Comparison of ENCODE assay signal across 8 cellular contexts in genomic region chr1:247127519-247128282, GRCh38. TPM values are rescaled to one million over a fixed set of nuclear protein-coding genes. Genes with fewer than 3 reads are reported as not detected.
A peak's percentile ranks its signal among the peaks of the same experiment; 100 is the strongest.
DNase-seq lines count a peak whose midpoint lies in the region; ATAC-seq and TF ChIP-seq lines count a peak whose summit lies in the region.
"Not testable (repeated sequence)": the region's sequence is repeated elsewhere in the genome, so short reads cannot be mapped to it uniquely, and the experiment has no call there.

No MANE protein-coding gene starts in this region.

- H3K4me3 ChIP-seq in DND-41 (ENCODE audit: low read depth in 1 of 2, low read length in 2 of 2): peak overlapping the region in 1 of 2 experiments; percentile 50; a peak in 2 of 4 replicates
- peak overlapping the region; percentile 27 for H3K4me3 ChIP-seq in kidney epithelial cell (ENCODE audit: low read depth, low read length)
- H3K4me3 ChIP-seq in trophoblast cell (ENCODE audit: low read depth, low read length): not testable (repeated sequence)
- H3K4me3 ChIP-seq in upper lobe of left lung: peak overlapping the region in 3 of 4 donors; percentile 17 to 29 (median 22)

- ATAC-seq in DND-41 (ENCODE audit: insufficient read depth, low read depth); effector memory CD8-positive, alpha-beta T cell (replicated peaks); upper lobe of left lung (ENCODE audit: low FRiP score in 2 of 2): not testable (repeated sequence)

- not testable (repeated sequence) for H3K27ac ChIP-seq in DND-41 (ENCODE audit: low read length)
- H3K27ac ChIP-seq in trophoblast cell (ENCODE audit: low read depth, low read length): peak overlapping the region; percentile 17
- H3K27ac ChIP-seq in upper lobe of left lung: peak overlapping the region in 2 of 4 donors; percentile 52 to 54

- not testable (repeated sequence) for H3K18ac ChIP-seq in trophoblast cell (ENCODE audit: low read length)

- peak overlapping the region; percentile 84 to 94 (median 88) for H3K4me3 Mint-ChIP-seq in IgD-negative memory B cell
- peak overlapping the region; percentile 81 for H3K4me3 Mint-ChIP-seq in activated T-helper 2 cell treated with anti-CD3 and anti-CD28 coated beads, Interferon-gamma antibody, Interleukin-2, Interleukin-4, amounts not matched to agents 10 μg/mL and 5 μg/mL and 100 μg/mL, durations not matched to agents 14 hours and 24 hours and 36 hours (ENCODE audit: low read depth)
- peak overlapping the region; percentile 68 to 85 for H3K4me3 Mint-ChIP-seq in effector memory CD8-positive, alpha-beta T cell

- peak overlapping the region; percentile 33 to 93 (median 64) for H3K27ac Mint-ChIP-seq in IgD-negative memory B cell
- H3K27ac Mint-ChIP-seq in activated T-helper 2 cell treated with anti-CD3 and anti-CD28 coated beads, Interferon-gamma antibody, Interleukin-2, Interleukin-4, amounts not matched to agents 10 μg/mL and 5 μg/mL and 100 μg/mL, durations not matched to agents 14 hours and 24 hours and 36 hours: peak overlapping the region; percentile 42
- peak overlapping the region; percentile 66 to 83 for H3K27ac Mint-ChIP-seq in effector memory CD8-positive, alpha-beta T cell

- not testable (repeated sequence) for H2BK12ac ChIP-seq in trophoblast cell (ENCODE audit: low read length)

- WGBS in trophoblast cell (ENCODE audit: extremely low coverage, insufficient coverage, insufficient read length): 100% methylated on average over 1 of the region's 18 CpGs
- WGBS in upper lobe of left lung, 2 donors: 27 to 31% methylated on average over 6 to 12 of the region's 18 CpGs

- H4K91ac ChIP-seq in trophoblast cell (ENCODE audit: low read depth, low read length): not testable (repeated sequence)

- H4K20me1 ChIP-seq in DND-41 (ENCODE audit: insufficient read depth, low read length): not testable (repeated sequence)

- DNase-seq in DND-41; activated T-helper 2 cell treated with anti-CD3 and anti-CD28 coated beads, Interferon-gamma antibody, Interleukin-2, Interleukin-4, amounts not matched to agents 10 μg/mL and 5 μg/mL and 100 μg/mL, durations not matched to agents 14 hours and 24 hours and 36 hours (ENCODE audit: low spot score); effector memory CD8-positive, alpha-beta T cell; kidney epithelial cell (ENCODE audit: low read depth); trophoblast cell; upper lobe of left lung: not testable (repeated sequence)
- DNase-seq in SKM-1 treated with dmso at 0.1 percent for 144 hours (lab: John Stamatoyannopoulos, UW; ENCODE audit: unreplicated experiment): peak; percentile 36

- TF ChIP-seq POLR2A in upper lobe of left lung (IDR thresholded peaks at IDR 0.05): not testable (repeated sequence)

- peak overlapping the region; percentile 30; the same call in 1 of the 2 replicates for H3K9ac ChIP-seq in DND-41 (ENCODE audit: low read depth, low read length)
- H3K9ac ChIP-seq in trophoblast cell (ENCODE audit: low read length): not testable (repeated sequence)

- H3K27me3 ChIP-seq in DND-41 (ENCODE audit: insufficient read depth, low read length, poor library complexity); kidney epithelial cell (ENCODE audit: control insufficient read depth, insufficient read depth, low read length); trophoblast cell (ENCODE audit: insufficient read depth, low read length); upper lobe of left lung: not testable (repeated sequence)

- H2BK120ac ChIP-seq in trophoblast cell (ENCODE audit: insufficient read depth, low read length, poor library complexity): peak overlapping the region; percentile 33

- peak overlapping the region; percentile 63 for H3K4me2 ChIP-seq in DND-41 (ENCODE audit: insufficient read depth, low read length)
- peak overlapping the region; percentile 72 for H3K4me2 ChIP-seq in trophoblast cell (ENCODE audit: low read length)

- not testable (repeated sequence) for H3K9me3 ChIP-seq in DND-41 (ENCODE audit: insufficient read depth, low read length, severe bottlenecking)
- peaks cover 11% of the 10 kb centered on the region for H3K9me3 ChIP-seq in trophoblast cell (ENCODE audit: insufficient read depth, low read depth, low read length)
- H3K9me3 ChIP-seq in upper lobe of left lung: peaks cover 4 to 25% (median 16%) of the 10 kb centered on the region in 4 donors

- H2AK5ac ChIP-seq in trophoblast cell (ENCODE audit: low read length): not testable (repeated sequence)

- H3K27me3 Mint-ChIP-seq in IgD-negative memory B cell; activated T-helper 2 cell treated with anti-CD3 and anti-CD28 coated beads, Interferon-gamma antibody, Interleukin-2, Interleukin-4, amounts not matched to agents 10 μg/mL and 5 μg/mL and 100 μg/mL, durations not matched to agents 14 hours and 24 hours and 36 hours (ENCODE audit: low read depth); effector memory CD8-positive, alpha-beta T cell: not testable (repeated sequence)

- not testable (repeated sequence) for H3K36me3 Mint-ChIP-seq in IgD-negative memory B cell; effector memory CD8-positive, alpha-beta T cell (ENCODE audit: insufficient read depth)
- H3K36me3 Mint-ChIP-seq in activated T-helper 2 cell treated with anti-CD3 and anti-CD28 coated beads, Interferon-gamma antibody, Interleukin-2, Interleukin-4, amounts not matched to agents 10 μg/mL and 5 μg/mL and 100 μg/mL, durations not matched to agents 14 hours and 24 hours and 36 hours (ENCODE audit: low read depth): peaks cover 35% of the 10 kb centered on the region

- not testable (repeated sequence) for H3K9me3 Mint-ChIP-seq in IgD-negative memory B cell; effector memory CD8-positive, alpha-beta T cell
- peaks cover 26% of the 10 kb centered on the region for H3K9me3 Mint-ChIP-seq in activated T-helper 2 cell treated with anti-CD3 and anti-CD28 coated beads, Interferon-gamma antibody, Interleukin-2, Interleukin-4, amounts not matched to agents 10 μg/mL and 5 μg/mL and 100 μg/mL, durations not matched to agents 14 hours and 24 hours and 36 hours

- intact Hi-C loops in activated T-helper 2 cell treated with anti-CD3 and anti-CD28 coated beads, Interferon-gamma antibody, Interleukin-2, Interleukin-4, amounts not matched to agents 10 μg/mL and 5 μg/mL and 100 μg/mL, durations not matched to agents 14 hours and 24 hours and 36 hours (cut with micrococcal nuclease): not testable (repeated sequence)

- not testable (repeated sequence) for TF ChIP-seq CTCF in DND-41 (IDR thresholded peaks at IDR 0.05; ENCODE audit: borderline replicate concordance, extremely low read depth, low read length, poor library complexity, severe bottlenecking); kidney epithelial cell (IDR thresholded peaks at IDR 0.05; ENCODE audit: insufficient read depth, low read length, poor library complexity, severe bottlenecking); upper lobe of left lung (IDR thresholded peaks at IDR 0.05)

- not testable (repeated sequence) for H3K14ac ChIP-seq in trophoblast cell (ENCODE audit: low read length)

- H3K4me1 Mint-ChIP-seq in IgD-negative memory B cell; activated T-helper 2 cell treated with anti-CD3 and anti-CD28 coated beads, Interferon-gamma antibody, Interleukin-2, Interleukin-4, amounts not matched to agents 10 μg/mL and 5 μg/mL and 100 μg/mL, durations not matched to agents 14 hours and 24 hours and 36 hours (ENCODE audit: low read depth); effector memory CD8-positive, alpha-beta T cell (ENCODE audit: low read depth in 2 of 2): not testable (repeated sequence)

- H3K4ac ChIP-seq in trophoblast cell (ENCODE audit: low read depth, low read length): peak overlapping the region; percentile 75

- H3K23ac ChIP-seq in trophoblast cell (ENCODE audit: low read length): not testable (repeated sequence)

- not testable (repeated sequence) for TF ChIP-seq EP300 in upper lobe of left lung (IDR thresholded peaks at IDR 0.05)

- peak overlapping the region; percentile 31 for H2BK5ac ChIP-seq in trophoblast cell (ENCODE audit: low read depth, low read length, poor library complexity)

- H4K8ac ChIP-seq in trophoblast cell (ENCODE audit: low read depth, low read length): not testable (repeated sequence)

- H3K79me2 ChIP-seq in DND-41 (ENCODE audit: insufficient read depth, low read length): peaks cover 33% of the 10 kb centered on the region
- not testable (repeated sequence) for H3K79me2 ChIP-seq in trophoblast cell (ENCODE audit: control insufficient read depth, insufficient read depth, low read length, poor library complexity)

- H3K36me3 ChIP-seq in DND-41 (ENCODE audit: insufficient read depth, low read length): peaks cover 24% of the 10 kb centered on the region
- H3K36me3 ChIP-seq in kidney epithelial cell (ENCODE audit: control insufficient read depth, insufficient read depth, low read length): not testable (repeated sequence)
- H3K36me3 ChIP-seq in trophoblast cell (ENCODE audit: control insufficient read depth in 1 of 2, insufficient read depth in 2 of 2, low read length in 2 of 2): peaks cover 17 to 21% of the 10 kb centered on the region in 2 experiments
- peaks cover 0 to 16% (median 3%) of the 10 kb centered on the region in 4 donors for H3K36me3 ChIP-seq in upper lobe of left lung

- H4K12ac ChIP-seq in trophoblast cell (ENCODE audit: low read depth, low read length): not testable (repeated sequence)

- not testable (repeated sequence) for H2AFZ ChIP-seq in DND-41 (ENCODE audit: low read depth, low read length); trophoblast cell (ENCODE audit: insufficient read depth, low read length, poor library complexity)

- not testable (repeated sequence) for H3K79me1 ChIP-seq in trophoblast cell (ENCODE audit: low read length)

- H3K4me1 ChIP-seq in DND-41 (ENCODE audit: insufficient read depth, low read length); trophoblast cell (ENCODE audit: control insufficient read depth in 1 of 2, insufficient read depth in 2 of 2, low read length in 2 of 2); upper lobe of left lung: not testable (repeated sequence)

RNA-seq across cellular contexts. Expression of gene ZNF669, which starts 23.5 kb away (rescaled TPM):
- 26.5 TPM for polyA plus RNA-seq in IgD-negative memory B cell
- total RNA-seq in activated T-helper 2 cell treated with anti-CD3 and anti-CD28 coated beads, Interferon-gamma antibody, Interleukin-2, Interleukin-4, amounts not matched to agents 10 μg/mL and 5 μg/mL and 100 μg/mL, durations not matched to agents 14 hours and 24 hours and 36 hours: 8.2 and 8.7 TPM in 2 replicates
- total RNA-seq in kidney epithelial cell (21.0 and 31.2 TPM in 2 replicates), upper lobe of left lung (10 to 100 TPM in 1 of 6 donors, 1 to 10 TPM in 5; 2.3 to 11.5 (median 6.9) TPM)
- polyA plus RNA-seq in trophoblast cell (2013): 7.1 and 7.2 TPM in 2 replicates

RNA-seq across cellular contexts. Expression of gene ZNF124, which starts 44.1 kb away (rescaled TPM):
- 4.2 TPM for polyA plus RNA-seq in IgD-negative memory B cell
- total RNA-seq in activated T-helper 2 cell treated with anti-CD3 and anti-CD28 coated beads, Interferon-gamma antibody, Interleukin-2, Interleukin-4, amounts not matched to agents 10 μg/mL and 5 μg/mL and 100 μg/mL, durations not matched to agents 14 hours and 24 hours and 36 hours: 14.0 and 16.9 TPM in 2 replicates
- total RNA-seq in kidney epithelial cell (15.3 and 16.8 TPM in 2 replicates), upper lobe of left lung (10 to 100 TPM in 5 of 6 donors, 1 to 10 TPM in 1; 8.7 to 34.6 (median 27.6) TPM)
- 23.5 and 23.8 TPM in 2 replicates for polyA plus RNA-seq in trophoblast cell (2013)

RNA-seq across cellular contexts. Expression of gene ZNF670, which starts 49.1 kb away (rescaled TPM):
- polyA plus RNA-seq in IgD-negative memory B cell: 3.3 TPM
- total RNA-seq in activated T-helper 2 cell treated with anti-CD3 and anti-CD28 coated beads, Interferon-gamma antibody, Interleukin-2, Interleukin-4, amounts not matched to agents 10 μg/mL and 5 μg/mL and 100 μg/mL, durations not matched to agents 14 hours and 24 hours and 36 hours: 2.3 and 3.0 TPM in 2 replicates
- 5.6 and 5.8 TPM in 2 replicates for total RNA-seq in kidney epithelial cell
- 4.7 and 5.0 TPM in 2 replicates for polyA plus RNA-seq in trophoblast cell (2013)
- total RNA-seq in upper lobe of left lung: 1 to 10 TPM in 5 of 6 donors, under 1 TPM in 1; 0.67 to 4.7 (median 2.3) TPM
